In genomic region chr7:7185382-7185989, GRCh38 we compare ENCODE assay signal across 15 cellular contexts. TPM values are rescaled to one million over a fixed set of nuclear protein-coding genes. Genes with fewer than 3 reads are reported as not detected.
DNase-seq lines count a peak whose midpoint lies in the region; ATAC-seq and TF ChIP-seq lines count a peak whose summit lies in the region.
"Had no signal": no experiment of that assay in that cellular context is flagged by ENCODE, and none has a peak within 500 bp of the region (broad histone marks: within the 10 kb centered on the region; RNA-seq: fewer than 3 reads in every experiment).

No MANE protein-coding gene starts in this region.

- H3K9me2 ChIP-seq in OCI-LY1 (ENCODE audit: low read depth, low read length) (no peaks in the 10 kb centered on the region), SK-N-SH (no peaks in the 10 kb centered on the region)

- H3K9ac ChIP-seq in OCI-LY1 (ENCODE audit: low read length) (peak overlapping the region; percentile 84; the same call in 1 of the 2 replicates), SK-N-SH (no peak overlapping the region)

- H3K36me3 ChIP-seq in OCI-LY1 (ENCODE audit: insufficient read depth, low read length): peaks cover 49% of the 10 kb centered on the region
- peaks cover 0 to 7% of the 10 kb centered on the region in 2 experiments for H3K36me3 ChIP-seq in SK-N-SH (replicated peaks in 1 of 2; ENCODE audit: control insufficient read depth in 1 of 2, insufficient read depth in 2 of 2, low read length in 1 of 2)
- H3K36me3 ChIP-seq: right atrium auricular region had no signal

- no peaks in the 10 kb centered on the region for H3K27me3 Mint-ChIP-seq in Calu3 (ENCODE audit: unreplicated experiment)
- H3K27me3 Mint-ChIP-seq: activated T-helper 17 cell treated with anti-CD3 and anti-CD28 coated beads, Interleukin-2, amount 50 U/mL, for 72 hours; memory B cell had no signal

- WGBS in SK-N-SH (ENCODE audit: low lambda C conversion rate): 90% methylated on average over 7 of the region's 7 CpGs

- CTCF ChIA-PET in Calu3 (lab: Charles Lee): no interaction called here
- CTCF ChIA-PET in SK-N-SH (lab: Yijun Ruan, JAX): interaction anchor here (0.8 to 2.0 kb wide), 2 partner anchors 82 to 355 kb away, joined by 3 to 5 read pairs; no protein-coding TSS in a partner anchor

- H3K4me1 Mint-ChIP-seq in Calu3 (ENCODE audit: low read depth, unreplicated experiment): peaks cover 27% of the 10 kb centered on the region

- peak overlapping the region; percentile 90 for H3K4me3 Mint-ChIP-seq in Calu3 (ENCODE audit: low read depth, unreplicated experiment)
- H3K4me3 Mint-ChIP-seq: activated T-helper 17 cell treated with anti-CD3 and anti-CD28 coated beads, Interleukin-2, amount 50 U/mL, for 72 hours had no signal

- POLR2A ChIA-PET in SK-N-SH (lab: Yijun Ruan, JAX): no interaction called here

- no peaks in the 10 kb centered on the region for H4K20me1 ChIP-seq in OCI-LY1 (ENCODE audit: insufficient read depth, low read length)
- H4K20me1 ChIP-seq in SK-N-SH (ENCODE audit: insufficient read depth): no peaks in the 10 kb centered on the region

- H3K4me3 ChIP-seq in OCI-LY1 (ENCODE audit: low read depth, low read length, poor library complexity, severe bottlenecking) (peak overlapping the region; percentile 75), SK-N-SH (ENCODE audit: low read depth in 2 of 2, low read length in 1 of 2) (no peak overlapping the region)
- H3K4me3 ChIP-seq: right atrium auricular region had no signal

- peaks cover 34% of the 10 kb centered on the region for H3K4me1 ChIP-seq in OCI-LY1 (ENCODE audit: insufficient read depth, low read length, severe bottlenecking)
- peaks cover 14 to 31% of the 10 kb centered on the region in 2 experiments; a peak in 3 of 4 replicates for H3K4me1 ChIP-seq in SK-N-SH (ENCODE audit: control insufficient read depth in 1 of 2, insufficient read depth in 2 of 2, low read depth in 1 of 2, low read length in 1 of 2)

- H3K9me3 ChIP-seq in OCI-LY1 (ENCODE audit: low read length) (0 out of 2 replicates have a peak, but pooled peaks cover 3% of the 10 kb centered on the region), SK-N-SH (no peaks in the 10 kb centered on the region)
- H3K9me3 ChIP-seq: heart right ventricle, right atrium auricular region had no signal

- no peaks in the 10 kb centered on the region for H3F3A ChIP-seq in OCI-LY1 (ENCODE audit: insufficient read depth, low read length)
- H3F3A ChIP-seq in SK-N-SH (replicated peaks; ENCODE audit: insufficient read depth): peaks cover 25% of the 10 kb centered on the region

- no peak overlapping the region for H2AFZ ChIP-seq in OCI-LY1 (ENCODE audit: low read length)
- no peak overlapping the region for H2AFZ ChIP-seq in SK-N-SH (ENCODE audit: low read depth)

- H3K27ac ChIP-seq in OCI-LY1 (ENCODE audit: low read depth, low read length, poor library complexity, severe bottlenecking) (no peak overlapping the region), SK-N-SH (ENCODE audit: low read depth in 2 of 2, low read length in 1 of 2) (no peak overlapping the region)
- H3K27ac ChIP-seq: heart right ventricle, right atrium auricular region had no signal

- no peak for TF ChIP-seq RAD21 in SK-N-SH (IDR thresholded peaks at IDR 0.05; ENCODE audit: low read length)

- H3K9me3 Mint-ChIP-seq in Calu3 (ENCODE audit: low read depth, unreplicated experiment): no peaks in the 10 kb centered on the region
- H3K9me3 Mint-ChIP-seq: activated T-helper 17 cell treated with anti-CD3 and anti-CD28 coated beads, Interleukin-2, amount 50 U/mL, for 72 hours; memory B cell had no signal

- H3K79me2 ChIP-seq in OCI-LY1 (ENCODE audit: insufficient read depth, low read length) (peaks cover 74% of the 10 kb centered on the region), SK-N-SH (ENCODE audit: insufficient read depth) (peaks cover 62% of the 10 kb centered on the region)

- H3K27ac Mint-ChIP-seq in Calu3 (ENCODE audit: unreplicated experiment): no peak overlapping the region
- H3K27ac Mint-ChIP-seq: memory B cell had no signal

- DNase-seq in Calu3: no peak
- DNase-seq in globus pallidus (ENCODE audit: low spot score): peak; percentile 24
- DNase-seq in pons (ENCODE audit: low spot score): peak; percentile 39
- DNase-seq in SK-N-SH: no peak
- no peak for DNase-seq in NCI-H526 treated with DMSO at 0.1 percent for 48 hours (lab: John Stamatoyannopoulos, UW)
- no peak for DNase-seq in activated CD4-positive, alpha-beta T cell treated with anti-CD3 and anti-CD28 coated beads for 4 hours
- DNase-seq: activated CD4-positive, alpha-beta T cell treated with anti-CD3 and anti-CD28 coated beads for 48 hours; COR-L47; heart right ventricle; SW 1271 had no signal

- no peak for TF ChIP-seq CTCF in Calu3 (IDR thresholded peaks at IDR 0.05; ENCODE audit: unreplicated experiment)
- no peak for TF ChIP-seq CTCF in OCI-LY1 (IDR thresholded peaks at IDR 0.05; ENCODE audit: low read length)
- no peak for TF ChIP-seq CTCF in SK-N-SH (IDR thresholded peaks at IDR 0.05)

- peaks cover 35% of the 10 kb centered on the region for H3K36me3 Mint-ChIP-seq in Calu3 (ENCODE audit: insufficient read depth, unreplicated experiment)

- TF ChIP-seq EP300 in SK-N-SH (IDR thresholded peaks at IDR 0.05; ENCODE audit: borderline replicate concordance in 1 of 2, low read depth in 1 of 2, low read length in 1 of 2): no peak

- H3K27me3 ChIP-seq in OCI-LY1 (ENCODE audit: insufficient read depth, low read length) (no peaks in the 10 kb centered on the region), SK-N-SH (ENCODE audit: insufficient read depth) (no peaks in the 10 kb centered on the region)
- H3K27me3 ChIP-seq: heart right ventricle, right atrium auricular region had no signal

- no TSS peak for BruUV-seq in Calu3 (replicated peaks; lab: Mats Ljungman, UMichigan)

- intact Hi-C loops in Calu3 (cut with micrococcal nuclease; ENCODE audit: unreplicated experiment): loop anchor here (10.0 kb wide), 2 partner anchors 329 to 379 kb away; partner anchors contain the start of gene MIOS

- no peak for ATAC-seq in esophagus mucosa
- ATAC-seq: activated T-helper 17 cell treated with anti-CD3 and anti-CD28 coated beads, Interleukin-2, amount 50 U/mL, for 72 hours; heart right ventricle had no signal

- H3K4me2 ChIP-seq in OCI-LY1 (ENCODE audit: low read length) (peak overlapping the region; percentile 98; the same call in 1 of the 2 replicates), SK-N-SH (no peak overlapping the region)

TF ChIP-seq in SK-N-SH, 30 proteins besides CTCF, POLR2A, EP300 and RAD21 (continues in another document):
- TF ChIP-seq ZBTB33 (IDR thresholded peaks at IDR 0.05; ENCODE audit: borderline replicate concordance, low read depth) (no peak), FOXJ3 (CRISPR knock-in tag; IDR thresholded peaks at IDR 0.05) (no peak), USF2 (IDR thresholded peaks at IDR 0.05; ENCODE audit: borderline replicate concordance, low read depth, low read length) (no peak), PBX3 (IDR thresholded peaks at IDR 0.05) (no peak), MEF2A (IDR thresholded peaks at IDR 0.05; ENCODE audit: borderline replicate concordance, low read depth) (no peak), USF1 (IDR thresholded peaks at IDR 0.05; ENCODE audit: borderline replicate concordance, low read depth) (no peak), GATA2 (CRISPR knock-in tag; IDR thresholded peaks at IDR 0.05) (no peak), CHD2 (IDR thresholded peaks at IDR 0.05; ENCODE audit: low read length, partially characterized antibody) (no peak), TAF1 (IDR thresholded peaks at IDR 0.05; ENCODE audit: borderline replicate concordance, low read depth, low read length) (no peak), FOXM1 (IDR thresholded peaks at IDR 0.05; ENCODE audit: low read depth) (no peak), SMC3 (IDR thresholded peaks at IDR 0.05; ENCODE audit: low read depth, low read length) (no peak)

RNA-seq across cellular contexts. Expression of gene C1GALT1, which starts 3.1 kb away (rescaled TPM):
- 92.2 and 97.0 TPM in 2 replicates for total RNA-seq in Calu3 (2022)
- polyA plus RNA-seq in SK-N-SH (2012; rRNA removed): 15.2 and 16.4 TPM in 2 replicates
- 21.5 and 25.5 TPM in 2 replicates for polyA plus RNA-seq in SK-N-SH (2012; cell fraction: cytosol; rRNA removed)
- polyA plus RNA-seq in SK-N-SH (2012; cell fraction: nucleus; rRNA removed): 10.5 and 18.6 TPM in 2 replicates
- 33.7 TPM for total RNA-seq in esophagus mucosa

Comparison
In these comparisons a context has a peak if more than half of its experiments do, and no peak if none do; other contexts are left out.
1. DNase-seq: peak in globus pallidus (single experiment) and pons (single experiment); none in Calu3 (single experiment), SK-N-SH (single experiment), NCI-H526 treated with DMSO at 0.1 percent for 48 hours (single experiment) and activated CD4-positive, alpha-beta T cell treated with anti-CD3 and anti-CD28 coated beads for 4 hours (0 of 2).